In the genomic region with DNA sequence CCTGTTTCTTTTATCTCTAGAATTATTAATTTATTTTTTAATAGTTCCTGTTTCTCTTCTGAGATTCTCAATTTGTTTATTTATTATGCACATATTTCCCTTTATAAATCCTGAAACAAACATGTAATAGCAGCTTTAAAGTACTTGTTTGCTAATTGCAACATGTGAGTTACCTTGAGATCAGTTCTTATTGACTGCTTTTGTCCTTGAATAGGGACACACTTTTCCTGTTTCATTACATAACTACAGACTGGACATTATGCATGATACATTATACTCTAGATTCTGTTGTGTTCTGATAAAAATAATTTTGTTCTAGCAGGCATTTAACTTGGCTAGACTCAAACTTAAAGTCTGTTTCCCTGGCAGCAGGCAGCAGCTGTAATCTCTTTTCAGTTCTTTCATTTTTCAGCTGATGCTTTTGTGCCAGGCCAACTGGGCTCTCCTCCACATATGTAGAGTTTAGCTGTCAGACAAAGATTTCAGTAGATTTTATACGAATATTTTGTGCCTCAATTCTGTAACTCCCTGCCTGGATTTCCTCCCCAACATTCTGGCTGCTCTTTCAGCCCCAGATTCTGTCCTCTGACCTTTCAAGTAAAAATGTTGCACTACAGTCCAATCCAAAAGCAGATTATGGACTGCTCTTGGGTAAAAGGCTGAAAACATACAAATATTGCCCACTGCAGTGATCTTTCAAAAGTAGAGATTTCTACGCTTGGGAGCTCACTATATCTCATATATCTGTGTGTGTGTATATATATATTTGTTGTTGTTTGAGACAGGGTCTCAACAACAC, we compare ENCODE assay signal across 1 cellular context.
TF ChIP-seq lines count a peak whose summit lies in the region.

No MANE protein-coding gene starts in this region.

TF ChIP-seq in HepG2, 621 proteins besides CTCF, POLR2A, EP300 and RAD21 (continued from another document and continues in another):
- TF ChIP-seq, protein P1, sequence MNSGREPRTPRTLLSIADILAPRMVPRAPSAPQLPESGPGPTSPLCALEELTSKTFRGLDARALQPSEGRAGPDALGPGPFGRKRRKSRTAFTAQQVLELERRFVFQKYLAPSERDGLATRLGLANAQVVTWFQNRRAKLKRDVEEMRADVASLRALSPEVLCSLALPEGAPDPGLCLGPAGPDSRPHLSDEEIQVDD (CRISPR knock-in tag; IDR thresholded peaks at IDR 0.05; ENCODE audit: borderline replicate concordance): no peak
- TF ChIP-seq ONECUT2 (CRISPR knock-in tag; IDR thresholded peaks at IDR 0.05) (peak; percentile 93), SSRP1 (CRISPR knock-in tag; IDR thresholded peaks at IDR 0.05) (no peak), ZMYM4 (CRISPR knock-in tag; IDR thresholded peaks at IDR 0.05) (peak; percentile 39; the same call in 1 of the 2 replicates), HNRNPUL1 (IDR thresholded peaks at IDR 0.05; ENCODE audit: low read depth, low read length) (no peak), CREM (IDR thresholded peaks at IDR 0.05) (peak; percentile 49; the same call in 1 of the 2 replicates), CREM (CRISPR knock-in tag; IDR thresholded peaks at IDR 0.05) (no peak), NFRKB (IDR thresholded peaks at IDR 0.05) (no peak), FOSL2 (CRISPR knock-in tag; IDR thresholded peaks at IDR 0.05) (no peak), ZNF619 (CRISPR knock-in tag; IDR thresholded peaks at IDR 0.05) (no peak), ZNF720 (CRISPR knock-in tag; IDR thresholded peaks at IDR 0.05) (no peak), ZNF232 (CRISPR knock-in tag; IDR thresholded peaks at IDR 0.05; ENCODE audit: borderline replicate concordance) (no peak), GPBP1L1 (CRISPR knock-in tag; IDR thresholded peaks at IDR 0.05) (no peak), SETDB1 (CRISPR knock-in tag; IDR thresholded peaks at IDR 0.05; ENCODE audit: borderline replicate concordance) (no peak), SATB2 (CRISPR knock-in tag; IDR thresholded peaks at IDR 0.05) (0 out of 2 replicates have a peak, but pooled peaks have one; percentile 57), POGZ (CRISPR knock-in tag; IDR thresholded peaks at IDR 0.05) (peak; percentile 64; the same call in 1 of the 2 replicates), CBX5 (CRISPR knock-in tag; IDR thresholded peaks at IDR 0.05; ENCODE audit: borderline replicate concordance) (no peak), ZKSCAN5 (CRISPR knock-in tag; IDR thresholded peaks at IDR 0.05) (no peak), IKZF4 (CRISPR knock-in tag; IDR thresholded peaks at IDR 0.05; ENCODE audit: borderline replicate concordance, low read depth, not compliant biosample characterization) (no peak), MAFK (conservative IDR thresholded peaks at IDR 0.05 in 1 of 2, IDR thresholded peaks at IDR 0.05 in 1 of 2; ENCODE audit: low read length in 2 of 2) (no peak), TEAD2 (CRISPR knock-in tag; IDR thresholded peaks at IDR 0.05) (no peak), SIX4 (CRISPR knock-in tag; IDR thresholded peaks at IDR 0.05) (no peak), ISX (CRISPR knock-in tag; conservative IDR thresholded peaks at IDR 0.05) (no peak), FUBP1 (CRISPR knock-in tag; IDR thresholded peaks at IDR 0.05; ENCODE audit: borderline replicate concordance) (no peak), ZNF703 (CRISPR knock-in tag; IDR thresholded peaks at IDR 0.05; ENCODE audit: borderline replicate concordance) (no peak), ZNF383 (CRISPR knock-in tag; IDR thresholded peaks at IDR 0.05; ENCODE audit: borderline replicate concordance) (no peak), KAT8 (CRISPR knock-in tag; IDR thresholded peaks at IDR 0.05) (peak; percentile 70; the same call in 1 of the 2 replicates), THAP11 (CRISPR knock-in tag; IDR thresholded peaks at IDR 0.05) (peak; percentile 71), PAX8 (CRISPR knock-in tag; IDR thresholded peaks at IDR 0.05; ENCODE audit: borderline replicate concordance) (no peak), PRPF4 (IDR thresholded peaks at IDR 0.05; ENCODE audit: low read depth, low read length, poor library complexity, severe bottlenecking) (no peak), ZNF552 (CRISPR knock-in tag; IDR thresholded peaks at IDR 0.05; ENCODE audit: borderline replicate concordance) (no peak), ZNF337 (CRISPR knock-in tag; IDR thresholded peaks at IDR 0.05; ENCODE audit: borderline replicate concordance, low read depth) (no peak), SMARCE1 (IDR thresholded peaks at IDR 0.05; ENCODE audit: borderline replicate concordance) (no peak), TAF1 (CRISPR knock-in tag; IDR thresholded peaks at IDR 0.05) (no peak), SMAD9 (CRISPR knock-in tag; IDR thresholded peaks at IDR 0.05) (no peak), TGIF2 (CRISPR knock-in tag; IDR thresholded peaks at IDR 0.05) (no peak), DPF2 (CRISPR knock-in tag; IDR thresholded peaks at IDR 0.05; ENCODE audit: borderline replicate concordance, low read depth) (peak; percentile 87), ZBTB7B (CRISPR knock-in tag; IDR thresholded peaks at IDR 0.05) (no peak), U2AF1 (optimal IDR thresholded peaks at IDR 0.05; ENCODE audit: low read depth, low read length) (no peak)
- TF ChIP-seq, protein P2, sequence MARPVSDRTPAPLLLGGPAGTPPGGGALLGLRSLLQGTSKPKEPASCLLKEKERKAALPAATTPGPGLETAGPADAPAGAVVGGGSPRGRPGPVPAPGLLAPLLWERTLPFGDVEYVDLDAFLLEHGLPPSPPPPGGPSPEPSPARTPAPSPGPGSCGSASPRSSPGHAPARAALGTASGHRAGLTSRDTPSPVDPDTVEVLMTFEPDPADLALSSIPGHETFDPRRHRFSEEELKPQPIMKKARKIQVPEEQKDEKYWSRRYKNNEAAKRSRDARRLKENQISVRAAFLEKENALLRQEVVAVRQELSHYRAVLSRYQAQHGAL (CRISPR knock-in tag; IDR thresholded peaks at IDR 0.05; ENCODE audit: not compliant biosample characterization): no peak
- TF ChIP-seq, protein P3, sequence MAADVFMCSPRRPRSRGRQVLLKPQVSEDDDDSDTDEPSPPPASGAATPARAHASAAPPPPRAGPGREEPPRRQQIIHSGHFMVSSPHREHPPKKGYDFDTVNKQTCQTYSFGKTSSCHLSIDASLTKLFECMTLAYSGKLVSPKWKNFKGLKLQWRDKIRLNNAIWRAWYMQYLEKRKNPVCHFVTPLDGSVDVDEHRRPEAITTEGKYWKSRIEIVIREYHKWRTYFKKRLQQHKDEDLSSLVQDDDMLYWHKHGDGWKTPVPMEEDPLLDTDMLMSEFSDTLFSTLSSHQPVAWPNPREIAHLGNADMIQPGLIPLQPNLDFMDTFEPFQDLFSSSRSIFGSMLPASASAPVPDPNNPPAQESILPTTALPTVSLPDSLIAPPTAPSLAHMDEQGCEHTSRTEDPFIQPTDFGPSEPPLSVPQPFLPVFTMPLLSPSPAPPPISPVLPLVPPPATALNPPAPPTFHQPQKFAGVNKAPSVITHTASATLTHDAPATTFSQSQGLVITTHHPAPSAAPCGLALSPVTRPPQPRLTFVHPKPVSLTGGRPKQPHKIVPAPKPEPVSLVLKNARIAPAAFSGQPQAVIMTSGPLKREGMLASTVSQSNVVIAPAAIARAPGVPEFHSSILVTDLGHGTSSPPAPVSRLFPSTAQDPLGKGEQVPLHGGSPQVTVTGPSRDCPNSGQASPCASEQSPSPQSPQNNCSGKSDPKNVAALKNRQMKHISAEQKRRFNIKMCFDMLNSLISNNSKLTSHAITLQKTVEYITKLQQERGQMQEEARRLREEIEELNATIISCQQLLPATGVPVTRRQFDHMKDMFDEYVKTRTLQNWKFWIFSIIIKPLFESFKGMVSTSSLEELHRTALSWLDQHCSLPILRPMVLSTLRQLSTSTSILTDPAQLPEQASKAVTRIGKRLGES (CRISPR knock-in tag; IDR thresholded peaks at IDR 0.05; ENCODE audit: borderline replicate concordance): no peak
- TF ChIP-seq, protein P4, sequence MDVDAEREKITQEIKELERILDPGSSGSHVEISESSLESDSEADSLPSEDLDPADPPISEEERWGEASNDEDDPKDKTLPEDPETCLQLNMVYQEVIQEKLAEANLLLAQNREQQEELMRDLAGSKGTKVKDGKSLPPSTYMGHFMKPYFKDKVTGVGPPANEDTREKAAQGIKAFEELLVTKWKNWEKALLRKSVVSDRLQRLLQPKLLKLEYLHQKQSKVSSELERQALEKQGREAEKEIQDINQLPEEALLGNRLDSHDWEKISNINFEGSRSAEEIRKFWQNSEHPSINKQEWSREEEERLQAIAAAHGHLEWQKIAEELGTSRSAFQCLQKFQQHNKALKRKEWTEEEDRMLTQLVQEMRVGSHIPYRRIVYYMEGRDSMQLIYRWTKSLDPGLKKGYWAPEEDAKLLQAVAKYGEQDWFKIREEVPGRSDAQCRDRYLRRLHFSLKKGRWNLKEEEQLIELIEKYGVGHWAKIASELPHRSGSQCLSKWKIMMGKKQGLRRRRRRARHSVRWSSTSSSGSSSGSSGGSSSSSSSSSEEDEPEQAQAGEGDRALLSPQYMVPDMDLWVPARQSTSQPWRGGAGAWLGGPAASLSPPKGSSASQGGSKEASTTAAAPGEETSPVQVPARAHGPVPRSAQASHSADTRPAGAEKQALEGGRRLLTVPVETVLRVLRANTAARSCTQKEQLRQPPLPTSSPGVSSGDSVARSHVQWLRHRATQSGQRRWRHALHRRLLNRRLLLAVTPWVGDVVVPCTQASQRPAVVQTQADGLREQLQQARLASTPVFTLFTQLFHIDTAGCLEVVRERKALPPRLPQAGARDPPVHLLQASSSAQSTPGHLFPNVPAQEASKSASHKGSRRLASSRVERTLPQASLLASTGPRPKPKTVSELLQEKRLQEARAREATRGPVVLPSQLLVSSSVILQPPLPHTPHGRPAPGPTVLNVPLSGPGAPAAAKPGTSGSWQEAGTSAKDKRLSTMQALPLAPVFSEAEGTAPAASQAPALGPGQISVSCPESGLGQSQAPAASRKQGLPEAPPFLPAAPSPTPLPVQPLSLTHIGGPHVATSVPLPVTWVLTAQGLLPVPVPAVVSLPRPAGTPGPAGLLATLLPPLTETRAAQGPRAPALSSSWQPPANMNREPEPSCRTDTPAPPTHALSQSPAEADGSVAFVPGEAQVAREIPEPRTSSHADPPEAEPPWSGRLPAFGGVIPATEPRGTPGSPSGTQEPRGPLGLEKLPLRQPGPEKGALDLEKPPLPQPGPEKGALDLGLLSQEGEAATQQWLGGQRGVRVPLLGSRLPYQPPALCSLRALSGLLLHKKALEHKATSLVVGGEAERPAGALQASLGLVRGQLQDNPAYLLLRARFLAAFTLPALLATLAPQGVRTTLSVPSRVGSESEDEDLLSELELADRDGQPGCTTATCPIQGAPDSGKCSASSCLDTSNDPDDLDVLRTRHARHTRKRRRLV (CRISPR knock-in tag; IDR thresholded peaks at IDR 0.05): no peak
- TF ChIP-seq, protein P5, sequence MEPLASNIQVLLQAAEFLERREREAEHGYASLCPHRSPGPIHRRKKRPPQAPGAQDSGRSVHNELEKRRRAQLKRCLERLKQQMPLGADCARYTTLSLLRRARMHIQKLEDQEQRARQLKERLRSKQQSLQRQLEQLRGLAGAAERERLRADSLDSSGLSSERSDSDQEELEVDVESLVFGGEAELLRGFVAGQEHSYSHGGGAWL (CRISPR knock-in tag; IDR thresholded peaks at IDR 0.05): no peak
- TF ChIP-seq, protein P6, sequence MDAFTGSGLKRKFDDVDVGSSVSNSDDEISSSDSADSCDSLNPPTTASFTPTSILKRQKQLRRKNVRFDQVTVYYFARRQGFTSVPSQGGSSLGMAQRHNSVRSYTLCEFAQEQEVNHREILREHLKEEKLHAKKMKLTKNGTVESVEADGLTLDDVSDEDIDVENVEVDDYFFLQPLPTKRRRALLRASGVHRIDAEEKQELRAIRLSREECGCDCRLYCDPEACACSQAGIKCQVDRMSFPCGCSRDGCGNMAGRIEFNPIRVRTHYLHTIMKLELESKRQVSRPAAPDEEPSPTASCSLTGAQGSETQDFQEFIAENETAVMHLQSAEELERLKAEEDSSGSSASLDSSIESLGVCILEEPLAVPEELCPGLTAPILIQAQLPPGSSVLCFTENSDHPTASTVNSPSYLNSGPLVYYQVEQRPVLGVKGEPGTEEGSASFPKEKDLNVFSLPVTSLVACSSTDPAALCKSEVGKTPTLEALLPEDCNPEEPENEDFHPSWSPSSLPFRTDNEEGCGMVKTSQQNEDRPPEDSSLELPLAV (CRISPR knock-in tag; conservative IDR thresholded peaks at IDR 0.05; ENCODE audit: low read depth): no peak
- TF ChIP-seq, protein P7, sequence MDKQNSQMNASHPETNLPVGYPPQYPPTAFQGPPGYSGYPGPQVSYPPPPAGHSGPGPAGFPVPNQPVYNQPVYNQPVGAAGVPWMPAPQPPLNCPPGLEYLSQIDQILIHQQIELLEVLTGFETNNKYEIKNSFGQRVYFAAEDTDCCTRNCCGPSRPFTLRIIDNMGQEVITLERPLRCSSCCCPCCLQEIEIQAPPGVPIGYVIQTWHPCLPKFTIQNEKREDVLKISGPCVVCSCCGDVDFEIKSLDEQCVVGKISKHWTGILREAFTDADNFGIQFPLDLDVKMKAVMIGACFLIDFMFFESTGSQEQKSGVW (CRISPR knock-in tag; IDR thresholded peaks at IDR 0.05; ENCODE audit: borderline replicate concordance): no peak
